Comparison of ENCODE assay signal across 1 cellular context in genomic region chr11:12674936-12675696, GRCh38.
A peak's percentile ranks its signal among the peaks of the same experiment; 100 is the strongest.
TF ChIP-seq lines count a peak whose summit lies in the region.

No MANE protein-coding gene starts in this region.

TF ChIP-seq in SK-N-SH, 30 proteins besides CTCF, POLR2A, EP300 and RAD21 (continued from another document):
- TF ChIP-seq TAF1 (IDR thresholded peaks at IDR 0.05; ENCODE audit: borderline replicate concordance, low read depth, low read length) (0 out of 2 replicates have a peak, but pooled peaks have one; percentile 11), MXI1 (IDR thresholded peaks at IDR 0.05; ENCODE audit: low read depth, low read length) (peak; percentile 24; the same call in 1 of the 2 replicates), MEF2A (IDR thresholded peaks at IDR 0.05; ENCODE audit: borderline replicate concordance, low read depth) (no peak)
TF ChIP-seq in SK-N-SH: peak in this region for 4.
